ENCODE assay signal across 8 cellular contexts in genomic region chr17:9529033-9529748, GRCh38. TPM values are rescaled to one million over a fixed set of nuclear protein-coding genes. Genes with fewer than 3 reads are reported as not detected.
DNase-seq lines count a peak whose midpoint lies in the region; ATAC-seq and TF ChIP-seq lines count a peak whose summit lies in the region.

No MANE protein-coding gene starts in this region.

- H3K36me3 ChIP-seq in sigmoid colon = no peaks in the 10 kb centered on the region
- H3K36me3 ChIP-seq in testis (ENCODE audit: low read depth, missing control alignments) = no peaks in the 10 kb centered on the region

- no peak overlapping the region for H3K4me3 ChIP-seq in sigmoid colon
- H3K4me3 ChIP-seq in testis = no peak overlapping the region

- intact Hi-C loops in sigmoid colon (cut with DNase I) (loop anchor here (10.0 kb wide), 1 partner anchor 244 kb away; no protein-coding TSS in a partner anchor), testis (cut with DNase I; ENCODE audit: low total_unique reads) (loop anchor here (10.0 kb wide), 1 partner anchor 534 kb away; no protein-coding TSS in a partner anchor)

- H3K4me1 ChIP-seq in sigmoid colon = no peaks in the 10 kb centered on the region
- H3K4me1 ChIP-seq in testis = no peaks in the 10 kb centered on the region

- H3K36me3 Mint-ChIP-seq in endothelial cell (ENCODE audit: low read depth, unreplicated experiment) = no peaks in the 10 kb centered on the region

- TF ChIP-seq POLR2A in sigmoid colon (IDR thresholded peaks at IDR 0.05) = no peak
- TF ChIP-seq POLR2A in testis (IDR thresholded peaks at IDR 0.05) = no peak

- TF ChIP-seq CTCF in endothelial cell (IDR thresholded peaks at IDR 0.05; ENCODE audit: unreplicated experiment) = peak; percentile 13
- peak; percentile 12 to 30 (median 16) for TF ChIP-seq CTCF in sigmoid colon (IDR thresholded peaks at IDR 0.05)
- no peak for TF ChIP-seq CTCF in testis (IDR thresholded peaks at IDR 0.05)

- ATAC-seq in HG02840 (IDR thresholded peaks at IDR 0.05; ENCODE audit: low FRiP score, unreplicated experiment) = no peak

- TF ChIP-seq EP300 in sigmoid colon (IDR thresholded peaks at IDR 0.05) = no peak

- H3K27me3 ChIP-seq in sigmoid colon (no peaks in the 10 kb centered on the region), testis (no peaks in the 10 kb centered on the region)

- no peaks in the 10 kb centered on the region for H3K9me3 Mint-ChIP-seq in endothelial cell (ENCODE audit: unreplicated experiment)

- DNase-seq in NCI-H2171 treated with DMSO at 0.1 percent for 48 hours (lab: John Stamatoyannopoulos, UW) (peak; percentile 3), NCI-H2171 (lab: John Stamatoyannopoulos, UW) (no peak), MV-4-11 (lab: John Stamatoyannopoulos, UW) (peak; percentile 24), endothelial cell (ENCODE audit: low spot score) (no peak), sigmoid colon (no peak), testis (no peak)
- no peak for DNase-seq in activated effector memory CD4-positive, alpha-beta T cell treated with Interleukin-2 at 50 U/mL for 16 hours

- peaks cover 2% of the 10 kb centered on the region for H3K27me3 Mint-ChIP-seq in endothelial cell (ENCODE audit: unreplicated experiment)

- H3K4me1 Mint-ChIP-seq in endothelial cell (ENCODE audit: unreplicated experiment) = no peaks in the 10 kb centered on the region

- no peaks in the 10 kb centered on the region for H3K9me3 ChIP-seq in sigmoid colon
- no peaks in the 10 kb centered on the region for H3K9me3 ChIP-seq in testis

- WGBS in sigmoid colon, 2 donors = 68 to 71% methylated on average over 5 of the region's 5 CpGs
- 62 to 68% methylated on average over 5 of the region's 5 CpGs for WGBS in testis, 2 donors

- no peak overlapping the region for H3K4me3 Mint-ChIP-seq in endothelial cell (ENCODE audit: unreplicated experiment)

- no peak overlapping the region for H3K27ac Mint-ChIP-seq in endothelial cell (ENCODE audit: unreplicated experiment)

- H3K27ac ChIP-seq in sigmoid colon (no peak overlapping the region), testis (no peak overlapping the region)

RNA-seq across cellular contexts. Expression of gene STX8, which starts 46.4 kb away (rescaled TPM):
- 49.2 TPM for total RNA-seq in endothelial cell (ENCODE audit: unreplicated experiment)
- 100 to 1,000 TPM in 1 of 4 donors, 10 to 100 TPM in 3; 56.6 to 104 (median 83.4) TPM for total RNA-seq in sigmoid colon
- 10 to 100 TPM; 40.4 to 77.5 (median 46.2) TPM for polyA plus RNA-seq in sigmoid colon
- 100 to 1,000 TPM; 103 to 125 TPM for total RNA-seq in testis
- 160 TPM for polyA plus RNA-seq in testis (ENCODE audit: insufficient read depth, low read depth, low replicate concordance)

RNA-seq across cellular contexts. Expression of gene CFAP52, which starts 47.3 kb away (rescaled TPM):
- total RNA-seq in endothelial cell (ENCODE audit: unreplicated experiment) = not detected
- under 1 TPM in 1 of 4 donors, not detected in 3; 0.99 TPM for total RNA-seq in sigmoid colon
- polyA plus RNA-seq in sigmoid colon = under 1 TPM in 1 of 3 donors, not detected in 2; 0.03 TPM
- 10 to 100 TPM in 1 of 2 donors, 1 to 10 TPM in 1; 8.9 to 19.5 TPM for total RNA-seq in testis
- 47.7 TPM for polyA plus RNA-seq in testis (ENCODE audit: insufficient read depth, low read depth, low replicate concordance)

Comparison
In these comparisons a context has a peak if more than half of its experiments do, and no peak if none do; other contexts are left out.
1. DNase-seq: peak in NCI-H2171 treated with DMSO at 0.1 percent for 48 hours (single experiment) and MV-4-11 (single experiment); none in NCI-H2171 (single experiment), endothelial cell (single experiment), sigmoid colon (single experiment), testis (single experiment) and activated effector memory CD4-positive, alpha-beta T cell treated with Interleukin-2 at 50 U/mL for 16 hours (single experiment).
2. CTCF ChIP-seq: peak in endothelial cell (single experiment) and sigmoid colon (4 of 4); none in testis (0 of 3).